17 cellular contexts compared by ENCODE assay signal in the genomic region with DNA sequence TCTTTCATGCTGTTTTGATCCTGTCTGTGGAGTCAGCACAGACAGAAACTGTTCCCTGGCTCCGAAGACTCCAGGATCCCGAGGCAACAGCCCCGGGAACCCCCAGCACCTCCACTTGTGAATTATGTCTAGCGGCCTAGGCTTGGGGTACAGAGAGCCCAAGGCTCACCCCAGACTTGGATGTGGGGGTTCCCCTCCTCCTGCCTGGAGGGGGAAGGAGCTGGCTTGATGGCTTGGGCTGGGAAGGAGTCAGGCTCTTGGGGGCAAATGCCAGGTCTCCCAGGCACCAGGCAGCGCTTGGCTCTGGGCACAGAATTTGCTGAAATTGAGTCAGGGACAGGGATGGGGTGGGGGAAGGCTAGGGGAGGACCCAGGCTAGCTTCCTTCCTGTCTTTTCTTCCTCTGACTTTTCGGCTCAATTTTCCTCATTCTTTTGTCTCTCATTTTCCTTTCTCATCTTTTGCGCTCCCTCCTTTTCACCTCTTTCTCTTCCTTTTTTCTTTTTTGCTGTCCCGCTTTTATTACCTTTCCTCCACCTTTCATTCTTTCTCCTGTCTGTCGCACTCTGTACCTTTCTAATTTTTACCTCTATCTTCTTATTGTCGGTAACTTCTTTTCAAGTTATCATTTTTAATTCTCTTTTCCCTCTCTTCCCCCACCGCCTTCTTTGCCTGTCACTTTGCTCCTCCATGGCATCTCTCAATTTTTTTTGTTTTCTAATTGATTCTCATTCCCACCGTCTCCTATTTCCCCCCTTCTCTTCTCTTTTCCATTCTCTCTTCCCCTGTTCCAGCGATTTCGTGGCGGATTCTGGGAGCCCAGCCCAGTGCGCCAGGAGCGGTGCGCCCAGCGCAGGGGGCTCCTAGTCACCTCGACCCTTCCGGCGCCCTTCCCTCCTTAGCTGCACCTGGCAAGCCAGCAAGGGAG. TPM values are rescaled to one million over a fixed set of nuclear protein-coding genes. Genes with fewer than 3 reads are reported as not detected.
DNase-seq lines count a peak whose midpoint lies in the region; ATAC-seq and TF ChIP-seq lines count a peak whose summit lies in the region.
"Had no signal": no experiment of that assay in that cellular context is flagged by ENCODE, and none has a peak within 500 bp of the region (broad histone marks: within the 10 kb centered on the region; RNA-seq: fewer than 3 reads in every experiment).

No MANE protein-coding gene starts in this region.

- peak overlapping the region; percentile 61 for H2BK120ac ChIP-seq in mesendoderm (ENCODE audit: low read depth, low read length)

- H3K9me3 ChIP-seq in breast epithelium, result no peaks in the 10 kb centered on the region
- no peaks in the 10 kb centered on the region for H3K9me3 ChIP-seq in thoracic aorta

- H3K4me3 ChIP-seq in breast epithelium (peak overlapping the region in 2 of 3 donors; percentile 37 to 58), mesendoderm (ENCODE audit: low read length) (no peak overlapping the region), thoracic aorta (peak overlapping the region; percentile 3)
- H3K4me3 ChIP-seq: PC-9 had no signal

- TF ChIP-seq CTCF in breast epithelium (IDR thresholded peaks at IDR 0.05) (no peak), MCF 10A (IDR thresholded peaks at IDR 0.05; ENCODE audit: unreplicated experiment) (no peak), brain (conservative IDR thresholded peaks at IDR 0.05) (no peak), thoracic aorta (IDR thresholded peaks at IDR 0.05) (no peak), GM20000 (IDR thresholded peaks at IDR 0.05; ENCODE audit: extremely low read depth, missing control alignments) (no peak)

- peak overlapping the region; percentile 86 for H3K4me2 ChIP-seq in mesendoderm (ENCODE audit: low read length)
- H3K4me2 ChIP-seq: PC-9 had no signal

- peak overlapping the region; percentile 89 for H3K56ac ChIP-seq in mesendoderm (ENCODE audit: low read length)

- peak overlapping the region; percentile 28 for H2AK5ac ChIP-seq in mesendoderm (ENCODE audit: low read length)

- H3K4me1 Mint-ChIP-seq in MCF 10A (ENCODE audit: insufficient read depth, unreplicated experiment), result peaks cover 20% of the 10 kb centered on the region
- peaks cover 46% of the 10 kb centered on the region for H3K4me1 Mint-ChIP-seq in brain

- POLR2A ChIA-PET in MCF 10A (lab: Yijun Ruan, JAX), result interaction anchor here (1.2 kb wide), 1 partner anchor 315 kb away, joined by 3 read pairs; no protein-coding TSS in a partner anchor

- H3K27me3 ChIP-seq in breast epithelium, result peaks cover 0 to 37% of the 10 kb centered on the region in 2 donors
- no peaks in the 10 kb centered on the region for H3K27me3 ChIP-seq in mesendoderm (ENCODE audit: insufficient read depth, low read length, poor library complexity)
- peaks cover 4% of the 10 kb centered on the region for H3K27me3 ChIP-seq in thoracic aorta (replicated peaks; ENCODE audit: insufficient read depth)

- H4K8ac ChIP-seq in mesendoderm (ENCODE audit: low read depth, low read length), result no peak overlapping the region

- H3K36me3 Mint-ChIP-seq in MCF 10A (ENCODE audit: insufficient read depth, unreplicated experiment) (no peaks in the 10 kb centered on the region), brain (no peaks in the 10 kb centered on the region)
- H3K36me3 Mint-ChIP-seq: activated CD4-positive, alpha-beta memory T cell treated with anti-CD3 and anti-CD28 coated beads for 36 hours had no signal

- CTCF ChIA-PET in MCF 10A (lab: Yijun Ruan, JAX), result interaction anchor here (0.8 to 3.7 kb wide), 8 partner anchors 9 to 417 kb away, joined by 3 to 34 read pairs (median 3); no protein-coding TSS in a partner anchor

- H3K79me2 ChIP-seq in mesendoderm (ENCODE audit: control insufficient read depth, insufficient read depth, low read length), result no peaks in the 10 kb centered on the region

- H2BK5ac ChIP-seq in mesendoderm (ENCODE audit: low read length), result peak overlapping the region; percentile 44

- no peaks in the 10 kb centered on the region for H3K79me1 ChIP-seq in mesendoderm (ENCODE audit: low read length)

- H3K27ac Mint-ChIP-seq in MCF 10A (ENCODE audit: low read depth, unreplicated experiment), result no peak overlapping the region
- H3K27ac Mint-ChIP-seq in brain, result peak overlapping the region; percentile 44 to 94 (median 66)
- H3K27ac Mint-ChIP-seq: activated CD4-positive, alpha-beta memory T cell treated with anti-CD3 and anti-CD28 coated beads for 36 hours had no signal

- H3K4me1 ChIP-seq in breast epithelium, result no peaks in the 10 kb centered on the region
- H3K4me1 ChIP-seq in mesendoderm (ENCODE audit: control insufficient read depth, low read depth, low read length), result peaks cover 7% of the 10 kb centered on the region
- peaks cover 3 to 17% of the 10 kb centered on the region in 2 donors for H3K4me1 ChIP-seq in thoracic aorta (ENCODE audit: control insufficient read depth in 1 of 2, low read depth in 2 of 2)

- peak overlapping the region; percentile 48 for H3K23ac ChIP-seq in mesendoderm (ENCODE audit: low read length)

- H3K36me3 ChIP-seq in breast epithelium, result no peaks in the 10 kb centered on the region
- no peaks in the 10 kb centered on the region for H3K36me3 ChIP-seq in mesendoderm (ENCODE audit: control insufficient read depth, insufficient read depth, low read length)
- H3K36me3 ChIP-seq in thoracic aorta, result no peaks in the 10 kb centered on the region
- H3K36me3 ChIP-seq: brain microvascular endothelial cell had no signal

- no TSS peak for BruUV-seq in MCF 10A (replicated peaks; lab: Mats Ljungman, UMichigan)

- peak overlapping the region; percentile 66 for H3K4ac ChIP-seq in mesendoderm (ENCODE audit: low read depth, low read length)

- H3K9ac ChIP-seq in mesendoderm (ENCODE audit: low read length), result peak overlapping the region; percentile 66

- H3K18ac ChIP-seq in mesendoderm (ENCODE audit: low read length), result peak overlapping the region; percentile 54

- ATAC-seq in thoracic aorta (ENCODE audit: insufficient number of reproducible peaks, low FRiP score, low read depth) (no peak), HG02884 (IDR thresholded peaks at IDR 0.05; ENCODE audit: unreplicated experiment) (no peak)

- H3K27me3 Mint-ChIP-seq in MCF 10A (ENCODE audit: insufficient read depth, unreplicated experiment) (peaks cover 19% of the 10 kb centered on the region), brain (peaks cover 100% of the 10 kb centered on the region)

- WGBS in mesendoderm (ENCODE audit: extremely low coverage, insufficient coverage, low lambda C conversion rate), result 100% methylated on average over 2 of the region's 22 CpGs

- no peaks in the 10 kb centered on the region for H3K9me3 Mint-ChIP-seq in MCF 10A (ENCODE audit: unreplicated experiment)
- H3K9me3 Mint-ChIP-seq in brain, result peaks cover 0 to 3% (median 0%) of the 10 kb centered on the region in 5 experiments
- H3K9me3 Mint-ChIP-seq: activated CD4-positive, alpha-beta memory T cell treated with anti-CD3 and anti-CD28 coated beads for 36 hours had no signal

- H3K4me3 Mint-ChIP-seq in MCF 10A (ENCODE audit: unreplicated experiment) (no peak overlapping the region), brain (peak overlapping the region; percentile 68 to 91 (median 79))
- H3K4me3 Mint-ChIP-seq: activated CD4-positive, alpha-beta memory T cell treated with anti-CD3 and anti-CD28 coated beads for 36 hours had no signal

- H4K5ac ChIP-seq in mesendoderm (ENCODE audit: low read length), result no peak overlapping the region

- DNase-seq in breast epithelium (ENCODE audit: low spot score in 2 of 2) (no peak), MCF 10A (ENCODE audit: unreplicated experiment) (no peak), mesendoderm (peak; percentile 60), thoracic aorta (ENCODE audit: low spot score) (no peak), GM20000 (ENCODE audit: low spot score) (no peak), NCI-H748 (lab: John Stamatoyannopoulos, UW; ENCODE audit: unreplicated experiment) (no peak)
- DNase-seq: activated CD4-positive, alpha-beta memory T cell treated with anti-CD3 and anti-CD28 coated beads for 36 hours; activated gamma-delta T cell; brain microvascular endothelial cell; NCI-H1417 treated with DMSO at 0.1 percent for 48 hours; NCI-H446 treated with DMSO at 0.1 percent for 48 hours; PC-9; stimulated activated CD4-positive, alpha-beta T cell treated with anti-CD3 and anti-CD28 coated beads, Interleukin-12 subunit alpha, Interleukin-12 subunit beta, amount 100 ng/mL, for 4 hours; T-helper 9 cell had no signal

- intact Hi-C loops in breast epithelium (cut with DNase I; ENCODE audit: low total_unique reads) (loop anchor here (1.0 kb wide), 1 partner anchor 25 kb away; no protein-coding TSS in a partner anchor), MCF 10A (cut with micrococcal nuclease) (loop anchor here (5.0 to 10.0 kb wide), 2 partner anchors 202 to 690 kb away; a partner anchor contains a TSS)

- TF ChIP-seq POLR2A in breast epithelium (IDR thresholded peaks at IDR 0.05), result no peak

- H3K27ac ChIP-seq in breast epithelium, result no peak overlapping the region
- peak overlapping the region; percentile 66 for H3K27ac ChIP-seq in mesendoderm (ENCODE audit: low read depth, low read length)
- no peak overlapping the region for H3K27ac ChIP-seq in thoracic aorta
- H3K27ac ChIP-seq: brain microvascular endothelial cell, PC-9 had no signal

- H2BK15ac ChIP-seq in mesendoderm (replicated peaks; ENCODE audit: low read depth), result no peak overlapping the region

RNA-seq across cellular contexts. Expression of a gene that starts 10.5 kb away (rescaled TPM):
- total RNA-seq in breast epithelium, result 10 to 100 TPM in 2 of 3 donors, 1 to 10 TPM in 1; 1.6 to 12.7 (median 11.5) TPM
- total RNA-seq in MCF 10A (2022), result 4.8 and 5.6 TPM in 2 replicates
- 0.54 TPM for polyA plus RNA-seq in brain (ENCODE audit: insufficient read depth, low read depth, low replicate concordance)
- 27.2 TPM for polyA plus RNA-seq in mesendoderm (2013, experiment 1 of 2)
- polyA plus RNA-seq in mesendoderm (2013, experiment 2 of 2), result 25.1 TPM
- total RNA-seq in thoracic aorta, result 1 to 10 TPM in 1 of 2 donors, not detected in 1; 2.0 TPM
- total RNA-seq: activated CD4-positive, alpha-beta memory T cell treated with anti-CD3 and anti-CD28 coated beads for 36 hours; left lobe of liver; PC-9 had no signal
